Comparison of ENCODE assay signal across 8 cellular contexts in the genomic region with DNA sequence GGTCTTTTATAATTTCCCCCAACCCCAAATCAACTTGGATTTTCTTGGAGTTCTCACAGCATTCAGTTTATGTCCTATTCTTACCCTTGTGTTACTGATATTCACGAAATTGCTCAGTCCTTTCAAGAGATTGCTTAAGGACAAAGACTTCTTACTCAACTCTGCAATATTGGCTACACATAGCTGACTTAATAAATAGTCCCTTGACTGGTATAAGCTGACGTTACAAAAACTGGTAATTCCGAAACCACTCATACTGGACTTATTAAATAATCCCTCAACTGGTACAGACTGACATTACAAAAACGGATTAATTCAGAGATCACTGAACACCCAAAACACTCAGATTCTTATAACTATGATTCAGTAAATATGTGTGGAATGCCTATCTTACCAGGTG. TPM values are rescaled to one million over a fixed set of nuclear protein-coding genes. Genes with fewer than 3 reads are reported as not detected.
A peak's percentile ranks its signal among the peaks of the same experiment; 100 is the strongest.
DNase-seq lines count a peak whose midpoint lies in the region; ATAC-seq and TF ChIP-seq lines count a peak whose summit lies in the region.

No MANE protein-coding gene starts in this region.

- peaks cover 3% of the 10 kb centered on the region for H3K27me3 Mint-ChIP-seq in progenitor cell of endocrine pancreas

- DNase-seq in EL (peak; percentile 5), SJSA1 (ENCODE audit: low read depth in 1 of 2, low spot score in 2 of 2) (no peak), fibroblast of gingiva (ENCODE audit: low read depth) (peak; percentile 61), progenitor cell of endocrine pancreas (ENCODE audit: low spot score, unreplicated experiment) (no peak), GM20000 (ENCODE audit: low spot score) (no peak), left lobe of liver (ENCODE audit: low spot score) (no peak)

- H3K4me1 ChIP-seq in SJSA1 (replicated peaks): peaks cover 13% of the 10 kb centered on the region

- peaks cover 26% of the 10 kb centered on the region for H3K9me3 ChIP-seq in SJSA1 (replicated peaks)

- H3K36me3 Mint-ChIP-seq in progenitor cell of endocrine pancreas (ENCODE audit: insufficient read depth): peaks cover 66% of the 10 kb centered on the region

- no peak for ATAC-seq in GM21717 (IDR thresholded peaks at IDR 0.05; ENCODE audit: unreplicated experiment)
- no peak for ATAC-seq in left lobe of liver
- ATAC-seq in HG03175 (IDR thresholded peaks at IDR 0.05; ENCODE audit: unreplicated experiment): no peak

- peaks cover 44% of the 10 kb centered on the region for H3K9me3 Mint-ChIP-seq in progenitor cell of endocrine pancreas (ENCODE audit: low read depth)

- peaks cover 72% of the 10 kb centered on the region for H3K36me3 ChIP-seq in SJSA1

- no peaks in the 10 kb centered on the region for H3K4me1 Mint-ChIP-seq in progenitor cell of endocrine pancreas (ENCODE audit: low read depth)

- no peak overlapping the region for H3K27ac ChIP-seq in SJSA1

- H3K4me3 ChIP-seq in SJSA1: peak overlapping the region; percentile 67

- peak overlapping the region; percentile 84 for H3K27ac Mint-ChIP-seq in progenitor cell of endocrine pancreas

- TF ChIP-seq CTCF in progenitor cell of endocrine pancreas (IDR thresholded peaks at IDR 0.05; ENCODE audit: unreplicated experiment): no peak
- no peak for TF ChIP-seq CTCF in GM20000 (IDR thresholded peaks at IDR 0.05; ENCODE audit: extremely low read depth, missing control alignments)

- H3K4me3 Mint-ChIP-seq in progenitor cell of endocrine pancreas (ENCODE audit: low read depth): peak overlapping the region; percentile 79

- no peaks in the 10 kb centered on the region for H3K27me3 ChIP-seq in SJSA1 (replicated peaks)

RNA-seq across cellular contexts. Expression of gene TIGD7, which starts 0.9 kb away (rescaled TPM):
- 2.1 and 11.1 TPM in 2 replicates for total RNA-seq in SJSA1 (2014; rRNA removed; shearing (Covaris generic))
- total RNA-seq in progenitor cell of endocrine pancreas: 5.4 and 5.8 TPM in 2 replicates
- total RNA-seq in left lobe of liver: 1.6 TPM

RNA-seq across cellular contexts. Expression of gene ZNF75A, which starts 0.9 kb away (rescaled TPM):
- 15.5 and 16.8 TPM in 2 replicates for total RNA-seq in SJSA1 (2014; rRNA removed; shearing (Covaris generic))
- total RNA-seq in progenitor cell of endocrine pancreas: 57.4 and 58.7 TPM in 2 replicates
- 10.2 TPM for total RNA-seq in left lobe of liver

RNA-seq across cellular contexts. Expression of gene ZNF263, which starts 21.1 kb away (rescaled TPM):
- total RNA-seq in SJSA1 (2014; rRNA removed; shearing (Covaris generic)): 41.0 and 53.8 TPM in 2 replicates
- 29.4 and 33.8 TPM in 2 replicates for total RNA-seq in progenitor cell of endocrine pancreas
- 8.4 TPM for total RNA-seq in left lobe of liver

RNA-seq across cellular contexts. Expression of gene MEFV, which starts 47.9 kb away (rescaled TPM):
- total RNA-seq in SJSA1 (2014; rRNA removed; shearing (Covaris generic)): not detected in 2 replicates
- total RNA-seq in progenitor cell of endocrine pancreas (not detected in 2 replicates), left lobe of liver (0.88 TPM)

RNA-seq across cellular contexts. Expression of gene OR2C1, which starts 51.3 kb away (rescaled TPM):
- 0.08 TPM in 1 of 2 replicates, not detected in the other for total RNA-seq in SJSA1 (2014; rRNA removed; shearing (Covaris generic))
- total RNA-seq in progenitor cell of endocrine pancreas: 0.19 TPM in 1 of 2 replicates, not detected in the other
- total RNA-seq in left lobe of liver: not detected

Comparison
In these comparisons a context has a peak if more than half of its experiments do, and no peak if none do; other contexts are left out.
1. DNase-seq: peak in EL (single experiment) and fibroblast of gingiva (single experiment); none in SJSA1 (0 of 2), progenitor cell of endocrine pancreas (single experiment), GM20000 (single experiment) and left lobe of liver (single experiment).